1 cellular context compared by ENCODE assay signal in the genomic region with DNA sequence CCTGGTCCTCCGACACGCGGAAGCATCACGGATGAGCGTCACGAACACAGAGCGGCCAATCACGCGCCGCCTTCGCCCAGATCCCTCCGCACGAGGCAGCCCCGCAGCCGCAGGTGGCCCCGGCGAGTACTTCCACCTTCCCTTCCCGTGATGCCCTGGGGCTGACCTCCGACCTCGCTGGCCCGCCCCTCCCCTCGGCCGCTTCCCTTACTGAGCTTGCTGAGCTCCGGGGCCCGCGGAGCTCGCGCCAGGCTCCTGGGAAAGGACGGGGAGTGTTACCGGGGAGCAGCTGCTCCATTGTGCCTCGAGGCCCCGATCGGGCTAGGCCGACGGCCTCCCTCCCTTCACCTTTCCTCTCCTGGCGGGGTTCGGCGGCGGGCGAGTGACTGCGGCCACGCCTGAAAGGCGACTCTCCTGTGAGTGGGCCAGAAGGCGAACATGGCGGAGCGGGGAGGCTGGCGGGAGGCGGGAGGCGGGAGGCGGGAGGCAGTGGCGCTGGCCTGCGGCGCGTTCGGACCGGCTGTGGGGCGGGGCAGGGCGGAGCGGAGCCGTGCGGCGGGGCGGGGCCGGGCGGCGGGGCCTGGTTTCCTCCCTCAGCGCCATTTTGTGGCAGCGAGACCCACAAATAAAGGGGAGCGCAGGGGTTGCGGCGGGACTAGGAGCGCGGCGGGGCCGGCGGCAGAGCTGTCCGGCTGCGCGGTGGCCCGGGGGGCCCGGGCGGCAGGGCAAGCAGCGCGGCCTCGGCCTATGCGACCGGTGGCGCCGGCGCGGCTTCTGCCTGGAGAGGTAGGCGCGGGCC.
TF ChIP-seq lines count a peak whose summit lies in the region.

Gene WTAP (plus strand): TSS at position 589 of the 799 bp plus-strand sequence. CDS start 8,760 bp downstream, outside the sequence.

TF ChIP-seq in K562, 482 proteins besides CTCF, POLR2A, EP300 and RAD21 (continued from another document and continues in another):
- TF ChIP-seq FUS (optimal IDR thresholded peaks at IDR 0.05; ENCODE audit: low read depth, low read length) (peak; percentile 61), SUPT5H (IDR thresholded peaks at IDR 0.05) (peak; percentile 99), RBM39 (optimal IDR thresholded peaks at IDR 0.05; ENCODE audit: low read depth, low read length) (no peak), CHCHD3 (CRISPR knock-in tag; IDR thresholded peaks at IDR 0.05) (0 out of 2 replicates have a peak, but pooled peaks have one; percentile 64), PML (IDR thresholded peaks at IDR 0.05; ENCODE audit: low read length) (peak; percentile 90), ZNF707 (CRISPR knock-in tag; conservative IDR thresholded peaks at IDR 0.05) (no peak), ESRRA (IDR thresholded peaks at IDR 0.05; ENCODE audit: borderline replicate concordance, low read depth) (peak; percentile 88), ZBTB1 (CRISPR knock-in tag; IDR thresholded peaks at IDR 0.05; ENCODE audit: borderline replicate concordance, low read depth) (peak; percentile 86; the same call in 1 of the 2 replicates), FOXK2 (conservative IDR thresholded peaks at IDR 0.05 in 1 of 2, IDR thresholded peaks at IDR 0.05 in 1 of 2; ENCODE audit: low read depth in 2 of 2) (peak; percentile 75 to 80; a peak in 3 of 4 replicates), TCF7 (IDR thresholded peaks at IDR 0.05; ENCODE audit: borderline replicate concordance) (peak; percentile 67), MAZ (CRISPR knock-in tag; conservative IDR thresholded peaks at IDR 0.05 in 1 of 2, IDR thresholded peaks at IDR 0.05 in 1 of 2) (peak; percentile 96 to 98), HINFP (tag; conservative IDR thresholded peaks at IDR 0.05; ENCODE audit: low read depth) (no peak), ZNF511 (CRISPR knock-in tag; IDR thresholded peaks at IDR 0.05) (peak; percentile 97), OTX1 (CRISPR knock-in tag; IDR thresholded peaks at IDR 0.05) (peak; percentile 66; the same call in 1 of the 2 replicates), NFRKB (IDR thresholded peaks at IDR 0.05; ENCODE audit: low read depth) (peak; percentile 98), TAF7 (tag; IDR thresholded peaks at IDR 0.05) (peak; percentile 93), GTF2E2 (tag; IDR thresholded peaks at IDR 0.05) (peak; percentile 97), KAT7 (CRISPR knock-in tag; IDR thresholded peaks at IDR 0.05; ENCODE audit: borderline replicate concordance) (peak; percentile 98), U2AF1 (optimal IDR thresholded peaks at IDR 0.05; ENCODE audit: low read depth, low read length) (peak; percentile 98), BCL6 (CRISPR knock-in tag; IDR thresholded peaks at IDR 0.05) (no peak), EGR1 (conservative IDR thresholded peaks at IDR 0.05) (no peak; the same call in 1 of the 2 replicates), ZNF780A (CRISPR knock-in tag; IDR thresholded peaks at IDR 0.05) (no peak), ELF4 (CRISPR knock-in tag; IDR thresholded peaks at IDR 0.05) (peak; percentile 84; the same call in 1 of the 2 replicates), GABPB1 (CRISPR knock-in tag; IDR thresholded peaks at IDR 0.05) (peak; percentile 88), POU5F1 (IDR thresholded peaks at IDR 0.05; ENCODE audit: borderline replicate concordance, low read depth, low read length, partially characterized antibody) (no peak), HMG20B (CRISPR knock-in tag; IDR thresholded peaks at IDR 0.05) (no peak), ELF1 (tag; IDR thresholded peaks at IDR 0.05) (peak; percentile 90), TAF9B (IDR thresholded peaks at IDR 0.05; ENCODE audit: partially characterized antibody) (peak; percentile 95), MITF (IDR thresholded peaks at IDR 0.05) (peak; percentile 90), STAT6 (CRISPR knock-in tag; IDR thresholded peaks at IDR 0.05) (peak; percentile 78), CBX3 (IDR thresholded peaks at IDR 0.05; ENCODE audit: borderline replicate concordance in 1 of 2, low read length in 2 of 2) (peak in 1 of 2 experiments; percentile 87; a peak in 1 of 3 replicates), RFX5 (IDR thresholded peaks at IDR 0.05; ENCODE audit: low read depth, low read length) (no peak), CCAR2 (IDR thresholded peaks at IDR 0.05; ENCODE audit: low read depth, low read length) (no peak), KDM4B (IDR thresholded peaks at IDR 0.05; ENCODE audit: borderline replicate concordance in 2 of 2, low read depth in 1 of 2) (peak in 1 of 2 experiments; percentile 76; a peak in 2 of 4 replicates)
- TF ChIP-seq, protein P1, sequence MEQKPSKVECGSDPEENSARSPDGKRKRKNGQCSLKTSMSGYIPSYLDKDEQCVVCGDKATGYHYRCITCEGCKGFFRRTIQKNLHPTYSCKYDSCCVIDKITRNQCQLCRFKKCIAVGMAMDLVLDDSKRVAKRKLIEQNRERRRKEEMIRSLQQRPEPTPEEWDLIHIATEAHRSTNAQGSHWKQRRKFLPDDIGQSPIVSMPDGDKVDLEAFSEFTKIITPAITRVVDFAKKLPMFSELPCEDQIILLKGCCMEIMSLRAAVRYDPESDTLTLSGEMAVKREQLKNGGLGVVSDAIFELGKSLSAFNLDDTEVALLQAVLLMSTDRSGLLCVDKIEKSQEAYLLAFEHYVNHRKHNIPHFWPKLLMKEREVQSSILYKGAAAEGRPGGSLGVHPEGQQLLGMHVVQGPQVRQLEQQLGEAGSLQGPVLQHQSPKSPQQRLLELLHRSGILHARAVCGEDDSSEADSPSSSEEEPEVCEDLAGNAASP (IDR thresholded peaks at IDR 0.05): no peak
- TF ChIP-seq, protein P2, sequence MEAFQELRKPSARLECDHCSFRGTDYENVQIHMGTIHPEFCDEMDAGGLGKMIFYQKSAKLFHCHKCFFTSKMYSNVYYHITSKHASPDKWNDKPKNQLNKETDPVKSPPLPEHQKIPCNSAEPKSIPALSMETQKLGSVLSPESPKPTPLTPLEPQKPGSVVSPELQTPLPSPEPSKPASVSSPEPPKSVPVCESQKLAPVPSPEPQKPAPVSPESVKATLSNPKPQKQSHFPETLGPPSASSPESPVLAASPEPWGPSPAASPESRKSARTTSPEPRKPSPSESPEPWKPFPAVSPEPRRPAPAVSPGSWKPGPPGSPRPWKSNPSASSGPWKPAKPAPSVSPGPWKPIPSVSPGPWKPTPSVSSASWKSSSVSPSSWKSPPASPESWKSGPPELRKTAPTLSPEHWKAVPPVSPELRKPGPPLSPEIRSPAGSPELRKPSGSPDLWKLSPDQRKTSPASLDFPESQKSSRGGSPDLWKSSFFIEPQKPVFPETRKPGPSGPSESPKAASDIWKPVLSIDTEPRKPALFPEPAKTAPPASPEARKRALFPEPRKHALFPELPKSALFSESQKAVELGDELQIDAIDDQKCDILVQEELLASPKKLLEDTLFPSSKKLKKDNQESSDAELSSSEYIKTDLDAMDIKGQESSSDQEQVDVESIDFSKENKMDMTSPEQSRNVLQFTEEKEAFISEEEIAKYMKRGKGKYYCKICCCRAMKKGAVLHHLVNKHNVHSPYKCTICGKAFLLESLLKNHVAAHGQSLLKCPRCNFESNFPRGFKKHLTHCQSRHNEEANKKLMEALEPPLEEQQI (IDR thresholded peaks at IDR 0.05): peak; percentile 94
- TF ChIP-seq, protein P3, sequence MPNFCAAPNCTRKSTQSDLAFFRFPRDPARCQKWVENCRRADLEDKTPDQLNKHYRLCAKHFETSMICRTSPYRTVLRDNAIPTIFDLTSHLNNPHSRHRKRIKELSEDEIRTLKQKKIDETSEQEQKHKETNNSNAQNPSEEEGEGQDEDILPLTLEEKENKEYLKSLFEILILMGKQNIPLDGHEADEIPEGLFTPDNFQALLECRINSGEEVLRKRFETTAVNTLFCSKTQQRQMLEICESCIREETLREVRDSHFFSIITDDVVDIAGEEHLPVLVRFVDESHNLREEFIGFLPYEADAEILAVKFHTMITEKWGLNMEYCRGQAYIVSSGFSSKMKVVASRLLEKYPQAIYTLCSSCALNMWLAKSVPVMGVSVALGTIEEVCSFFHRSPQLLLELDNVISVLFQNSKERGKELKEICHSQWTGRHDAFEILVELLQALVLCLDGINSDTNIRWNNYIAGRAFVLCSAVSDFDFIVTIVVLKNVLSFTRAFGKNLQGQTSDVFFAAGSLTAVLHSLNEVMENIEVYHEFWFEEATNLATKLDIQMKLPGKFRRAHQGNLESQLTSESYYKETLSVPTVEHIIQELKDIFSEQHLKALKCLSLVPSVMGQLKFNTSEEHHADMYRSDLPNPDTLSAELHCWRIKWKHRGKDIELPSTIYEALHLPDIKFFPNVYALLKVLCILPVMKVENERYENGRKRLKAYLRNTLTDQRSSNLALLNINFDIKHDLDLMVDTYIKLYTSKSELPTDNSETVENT (CRISPR knock-in tag; IDR thresholded peaks at IDR 0.05): peak; percentile 85; the same call in 1 of the 2 replicates
- TF ChIP-seq, protein P4, sequence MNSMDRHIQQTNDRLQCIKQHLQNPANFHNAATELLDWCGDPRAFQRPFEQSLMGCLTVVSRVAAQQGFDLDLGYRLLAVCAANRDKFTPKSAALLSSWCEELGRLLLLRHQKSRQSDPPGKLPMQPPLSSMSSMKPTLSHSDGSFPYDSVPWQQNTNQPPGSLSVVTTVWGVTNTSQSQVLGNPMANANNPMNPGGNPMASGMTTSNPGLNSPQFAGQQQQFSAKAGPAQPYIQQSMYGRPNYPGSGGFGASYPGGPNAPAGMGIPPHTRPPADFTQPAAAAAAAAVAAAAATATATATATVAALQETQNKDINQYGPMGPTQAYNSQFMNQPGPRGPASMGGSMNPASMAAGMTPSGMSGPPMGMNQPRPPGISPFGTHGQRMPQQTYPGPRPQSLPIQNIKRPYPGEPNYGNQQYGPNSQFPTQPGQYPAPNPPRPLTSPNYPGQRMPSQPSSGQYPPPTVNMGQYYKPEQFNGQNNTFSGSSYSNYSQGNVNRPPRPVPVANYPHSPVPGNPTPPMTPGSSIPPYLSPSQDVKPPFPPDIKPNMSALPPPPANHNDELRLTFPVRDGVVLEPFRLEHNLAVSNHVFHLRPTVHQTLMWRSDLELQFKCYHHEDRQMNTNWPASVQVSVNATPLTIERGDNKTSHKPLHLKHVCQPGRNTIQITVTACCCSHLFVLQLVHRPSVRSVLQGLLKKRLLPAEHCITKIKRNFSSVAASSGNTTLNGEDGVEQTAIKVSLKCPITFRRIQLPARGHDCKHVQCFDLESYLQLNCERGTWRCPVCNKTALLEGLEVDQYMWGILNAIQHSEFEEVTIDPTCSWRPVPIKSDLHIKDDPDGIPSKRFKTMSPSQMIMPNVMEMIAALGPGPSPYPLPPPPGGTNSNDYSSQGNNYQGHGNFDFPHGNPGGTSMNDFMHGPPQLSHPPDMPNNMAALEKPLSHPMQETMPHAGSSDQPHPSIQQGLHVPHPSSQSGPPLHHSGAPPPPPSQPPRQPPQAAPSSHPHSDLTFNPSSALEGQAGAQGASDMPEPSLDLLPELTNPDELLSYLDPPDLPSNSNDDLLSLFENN (IDR thresholded peaks at IDR 0.05; ENCODE audit: low read depth in 2 of 2, low read length in 2 of 2): peak in 1 of 2 experiments; percentile 76; a peak in 2 of 4 replicates
- TF ChIP-seq, protein P5, sequence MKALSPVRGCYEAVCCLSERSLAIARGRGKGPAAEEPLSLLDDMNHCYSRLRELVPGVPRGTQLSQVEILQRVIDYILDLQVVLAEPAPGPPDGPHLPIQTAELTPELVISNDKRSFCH (CRISPR knock-in tag; IDR thresholded peaks at IDR 0.05): no peak
- TF ChIP-seq, protein P5 (tag; IDR thresholded peaks at IDR 0.05): peak; percentile 89
